11 cellular contexts compared by ENCODE assay signal in the genomic region with DNA sequence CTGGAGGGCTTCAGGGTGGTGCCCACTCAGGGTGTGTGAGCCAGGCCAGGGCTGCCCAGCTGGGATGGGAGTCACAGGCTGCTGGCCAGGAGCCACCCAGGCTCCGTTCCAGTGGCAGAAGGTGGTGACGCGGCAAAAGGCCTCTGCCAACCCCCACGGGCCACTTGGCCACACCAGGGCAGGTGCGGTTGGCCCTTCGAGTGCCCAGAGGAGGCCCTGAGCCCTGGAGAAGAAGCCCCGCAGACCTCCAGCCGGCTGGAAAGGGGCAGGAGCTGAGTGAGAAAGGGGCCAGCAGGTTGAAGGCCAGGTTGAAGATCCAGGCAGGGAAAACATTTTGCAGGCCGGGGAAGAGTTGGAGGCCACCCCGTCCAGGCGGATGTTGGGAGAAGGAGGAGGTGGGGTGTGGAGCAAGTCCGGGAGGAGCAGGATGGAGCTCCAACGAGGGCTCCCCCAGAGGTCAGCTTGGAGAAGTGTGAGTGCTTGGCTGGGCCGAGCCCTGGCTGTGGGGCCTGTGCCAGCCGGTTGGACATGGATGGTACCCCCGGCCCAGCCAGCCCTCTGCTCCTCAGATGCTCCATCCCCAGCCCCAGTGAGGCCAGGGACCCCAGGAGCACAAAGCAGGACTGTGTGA. TPM values are rescaled to one million over a fixed set of nuclear protein-coding genes. Genes with fewer than 3 reads are reported as not detected.
DNase-seq lines count a peak whose midpoint lies in the region; ATAC-seq and TF ChIP-seq lines count a peak whose summit lies in the region.
"Had no signal": no experiment of that assay in that cellular context is flagged by ENCODE, and none has a peak within 500 bp of the region (broad histone marks: within the 10 kb centered on the region; RNA-seq: fewer than 3 reads in every experiment).

No MANE protein-coding gene starts in this region.

- no peaks in the 10 kb centered on the region for H3K4me1 Mint-ChIP-seq in HFFc6 (ENCODE audit: low read depth)

- peak; percentile 68 for DNase-seq in AG08396 (ENCODE audit: low spot score)
- DNase-seq in HFFc6: no peak
- peak; percentile 50 for DNase-seq in cerebellar cortex (ENCODE audit: low spot score)
- DNase-seq in left kidney (ENCODE audit: low read depth, low spot score): peak; percentile 57
- no peak for DNase-seq in NCI-H2227 treated with DMSO at 0.1 percent for 48 hours (lab: John Stamatoyannopoulos, UW)
- no peak for DNase-seq in NK-92 treated with Interleukin-12 subunit alpha and Interleukin-12 subunit beta, amount 100 ng/mL, for 24 hours (lab: John Stamatoyannopoulos, UW)
- no peak for DNase-seq in NOMO-1 treated with DMSO at 0.1 percent for 48 hours (lab: John Stamatoyannopoulos, UW; ENCODE audit: unreplicated experiment)
- DNase-seq: activated T-cell treated with anti-CD3 and anti-CD28 coated beads, Interleukin-2, amount 50 U/mL, for 48 hours; T-helper 2 cell had no signal

- no peak overlapping the region for H3K4me3 Mint-ChIP-seq in HFFc6

- H3K27me3 Mint-ChIP-seq in HFFc6 (ENCODE audit: insufficient read depth): peaks cover 18% of the 10 kb centered on the region

- peak; percentile 37; the same call in 1 of the 2 replicates for TF ChIP-seq CTCF in HFFc6 (IDR thresholded peaks at IDR 0.05)

- peaks cover 5% of the 10 kb centered on the region for H3K9me3 Mint-ChIP-seq in HFFc6
- H3K9me3 Mint-ChIP-seq: CD4-positive, alpha-beta T cell had no signal

- no peak for ATAC-seq in GM19455 (IDR thresholded peaks at IDR 0.05; ENCODE audit: unreplicated experiment)

- no peaks in the 10 kb centered on the region for H3K36me3 Mint-ChIP-seq in HFFc6 (ENCODE audit: low read depth)

- H3K27ac Mint-ChIP-seq in HFFc6: no peak overlapping the region
- H3K27ac Mint-ChIP-seq: CD4-positive, alpha-beta T cell had no signal

RNA-seq across cellular contexts. Expression of a gene that starts 2.8 kb away (rescaled TPM):
- total RNA-seq in HFFc6 (2021; fragmentation: NEBNext Ultra II Directional; extraction: Animal tissue kit (Norgen Biotek cat#: 25700)): under 1 TPM in 5 of 6 experiments, not detected in 1; 0.12 to 0.32 (median 0.20) TPM

Comparison
In these comparisons a context has a peak if more than half of its experiments do, and no peak if none do; other contexts are left out.
1. DNase-seq: peak in AG08396 (single experiment), cerebellar cortex (single experiment) and left kidney (single experiment); none in HFFc6 (single experiment), NCI-H2227 treated with DMSO at 0.1 percent for 48 hours (single experiment), NK-92 treated with Interleukin-12 subunit alpha and Interleukin-12 subunit beta, amount 100 ng/mL, for 24 hours (single experiment) and NOMO-1 treated with DMSO at 0.1 percent for 48 hours (single experiment).